ENCODE assay signal across 1 cellular context in the genomic region with DNA sequence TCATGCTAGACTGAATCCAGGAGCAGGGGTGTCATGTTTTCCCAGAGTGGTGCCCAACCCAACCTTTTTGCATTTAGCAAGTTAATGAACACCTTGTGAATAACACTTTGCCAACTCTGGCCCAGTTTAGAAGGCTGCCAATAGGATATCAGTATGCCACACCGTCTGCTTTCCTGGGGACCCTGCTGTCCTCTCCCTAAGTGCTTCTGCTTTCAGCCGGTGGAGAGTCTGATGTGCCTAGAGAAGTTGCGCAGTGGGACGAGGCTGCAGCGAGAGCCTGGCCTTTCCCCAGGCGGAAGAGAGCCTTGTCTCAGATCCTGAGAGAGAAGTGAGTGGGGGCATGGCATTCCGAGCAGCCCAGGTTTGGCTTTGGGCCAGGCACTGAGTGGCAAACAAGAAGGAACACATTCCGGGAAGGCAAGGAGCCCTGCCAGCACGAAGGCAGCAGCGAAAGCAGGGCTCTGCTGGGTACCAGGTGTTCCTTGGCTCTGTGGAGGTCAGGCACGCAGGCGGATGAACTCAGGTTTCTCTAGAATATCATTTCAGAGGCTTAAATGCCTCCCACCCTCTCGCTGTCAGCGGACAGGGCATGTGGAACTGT.
A peak's percentile ranks its signal among the peaks of the same experiment; 100 is the strongest.
TF ChIP-seq lines count a peak whose summit lies in the region.

No MANE protein-coding gene starts in this region.

TF ChIP-seq in HepG2, 621 proteins besides CTCF, POLR2A, EP300 and RAD21:
- TF ChIP-seq, protein P1, sequence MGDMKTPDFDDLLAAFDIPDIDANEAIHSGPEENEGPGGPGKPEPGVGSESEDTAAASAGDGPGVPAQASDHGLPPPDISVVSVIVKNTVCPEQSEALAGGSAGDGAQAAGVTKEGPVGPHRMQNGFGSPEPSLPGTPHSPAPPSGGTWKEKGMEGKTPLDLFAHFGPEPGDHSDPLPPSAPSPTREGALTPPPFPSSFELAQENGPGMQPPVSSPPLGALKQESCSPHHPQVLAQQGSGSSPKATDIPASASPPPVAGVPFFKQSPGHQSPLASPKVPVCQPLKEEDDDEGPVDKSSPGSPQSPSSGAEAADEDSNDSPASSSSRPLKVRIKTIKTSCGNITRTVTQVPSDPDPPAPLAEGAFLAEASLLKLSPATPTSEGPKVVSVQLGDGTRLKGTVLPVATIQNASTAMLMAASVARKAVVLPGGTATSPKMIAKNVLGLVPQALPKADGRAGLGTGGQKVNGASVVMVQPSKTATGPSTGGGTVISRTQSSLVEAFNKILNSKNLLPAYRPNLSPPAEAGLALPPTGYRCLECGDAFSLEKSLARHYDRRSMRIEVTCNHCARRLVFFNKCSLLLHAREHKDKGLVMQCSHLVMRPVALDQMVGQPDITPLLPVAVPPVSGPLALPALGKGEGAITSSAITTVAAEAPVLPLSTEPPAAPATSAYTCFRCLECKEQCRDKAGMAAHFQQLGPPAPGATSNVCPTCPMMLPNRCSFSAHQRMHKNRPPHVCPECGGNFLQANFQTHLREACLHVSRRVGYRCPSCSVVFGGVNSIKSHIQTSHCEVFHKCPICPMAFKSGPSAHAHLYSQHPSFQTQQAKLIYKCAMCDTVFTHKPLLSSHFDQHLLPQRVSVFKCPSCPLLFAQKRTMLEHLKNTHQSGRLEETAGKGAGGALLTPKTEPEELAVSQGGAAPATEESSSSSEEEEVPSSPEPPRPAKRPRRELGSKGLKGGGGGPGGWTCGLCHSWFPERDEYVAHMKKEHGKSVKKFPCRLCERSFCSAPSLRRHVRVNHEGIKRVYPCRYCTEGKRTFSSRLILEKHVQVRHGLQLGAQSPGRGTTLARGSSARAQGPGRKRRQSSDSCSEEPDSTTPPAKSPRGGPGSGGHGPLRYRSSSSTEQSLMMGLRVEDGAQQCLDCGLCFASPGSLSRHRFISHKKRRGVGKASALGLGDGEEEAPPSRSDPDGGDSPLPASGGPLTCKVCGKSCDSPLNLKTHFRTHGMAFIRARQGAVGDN (CRISPR knock-in tag; IDR thresholded peaks at IDR 0.05) = peak; percentile 23; the same call in 1 of the 2 replicates
- TF ChIP-seq TEAD3 (CRISPR knock-in tag; optimal IDR thresholded peaks at IDR 0.05; ENCODE audit: borderline replicate concordance) (peak; percentile 16), DMTF1 (CRISPR knock-in tag; IDR thresholded peaks at IDR 0.05) (no peak), KDM1A (CRISPR knock-in tag; IDR thresholded peaks at IDR 0.05) (no peak), MAZ (IDR thresholded peaks at IDR 0.05; ENCODE audit: borderline replicate concordance, low read depth, low read length) (no peak), MAZ (CRISPR knock-in tag; IDR thresholded peaks at IDR 0.05; ENCODE audit: low read depth) (0 out of 2 replicates have a peak, but pooled peaks have one; percentile 8), YEATS4 (CRISPR knock-in tag; IDR thresholded peaks at IDR 0.05; ENCODE audit: borderline replicate concordance) (0 out of 2 replicates have a peak, but pooled peaks have one; percentile 25), ZNF564 (CRISPR knock-in tag; IDR thresholded peaks at IDR 0.05) (no peak), POLR2G (IDR thresholded peaks at IDR 0.05; ENCODE audit: low read depth, low read length) (no peak), ZNF605 (CRISPR knock-in tag; IDR thresholded peaks at IDR 0.05) (no peak), ZBTB20 (CRISPR knock-in tag; IDR thresholded peaks at IDR 0.05; ENCODE audit: borderline replicate concordance, low read depth) (0 out of 2 replicates have a peak, but pooled peaks have one; percentile 10), ZNF431 (CRISPR knock-in tag; IDR thresholded peaks at IDR 0.05; ENCODE audit: borderline replicate concordance, low read depth) (0 out of 2 replicates have a peak, but pooled peaks have one; percentile 18), HNRNPL (IDR thresholded peaks at IDR 0.05; ENCODE audit: low read depth, low read length) (0 out of 2 replicates have a peak, but pooled peaks have one; percentile 41), ZNF775 (CRISPR knock-in tag; IDR thresholded peaks at IDR 0.05; ENCODE audit: borderline replicate concordance) (0 out of 2 replicates have a peak, but pooled peaks have one; percentile 35), ZNF781 (CRISPR knock-in tag; IDR thresholded peaks at IDR 0.05; ENCODE audit: borderline replicate concordance, not compliant biosample characterization) (peak; percentile 10), ZBTB38 (CRISPR knock-in tag; IDR thresholded peaks at IDR 0.05) (peak; percentile 49; the same call in 1 of the 2 replicates), ZNF788 (CRISPR knock-in tag; IDR thresholded peaks at IDR 0.05; ENCODE audit: borderline replicate concordance) (0 out of 2 replicates have a peak, but pooled peaks have one; percentile 17)
- TF ChIP-seq, protein P2, sequence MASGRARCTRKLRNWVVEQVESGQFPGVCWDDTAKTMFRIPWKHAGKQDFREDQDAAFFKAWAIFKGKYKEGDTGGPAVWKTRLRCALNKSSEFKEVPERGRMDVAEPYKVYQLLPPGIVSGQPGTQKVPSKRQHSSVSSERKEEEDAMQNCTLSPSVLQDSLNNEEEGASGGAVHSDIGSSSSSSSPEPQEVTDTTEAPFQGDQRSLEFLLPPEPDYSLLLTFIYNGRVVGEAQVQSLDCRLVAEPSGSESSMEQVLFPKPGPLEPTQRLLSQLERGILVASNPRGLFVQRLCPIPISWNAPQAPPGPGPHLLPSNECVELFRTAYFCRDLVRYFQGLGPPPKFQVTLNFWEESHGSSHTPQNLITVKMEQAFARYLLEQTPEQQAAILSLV (CRISPR knock-in tag; IDR thresholded peaks at IDR 0.05; ENCODE audit: borderline replicate concordance) = 0 out of 2 replicates have a peak, but pooled peaks have one; percentile 32
TF ChIP-seq in HepG2: peak in this region for 12.
